In genomic region chr4:83852085-83852451, GRCh38 we compare ENCODE assay signal across 13 cellular contexts.
DNase-seq lines count a peak whose midpoint lies in the region; ATAC-seq and TF ChIP-seq lines count a peak whose summit lies in the region.
"Had no signal": no experiment of that assay in that cellular context is flagged by ENCODE, and none has a peak within 500 bp of the region (broad histone marks: within the 10 kb centered on the region; RNA-seq: fewer than 3 reads in every experiment).

No MANE protein-coding gene starts in this region.

- no peak for DNase-seq in Calu3
- peak; percentile 78 for DNase-seq in M059J (ENCODE audit: low read depth)
- peak; percentile 61 for DNase-seq in choroid plexus epithelial cell (ENCODE audit: low read depth)
- no peak for DNase-seq in mesothelial cell of epicardium (ENCODE audit: low spot score in 2 of 2, unreplicated experiment in 2 of 2)
- no peak for DNase-seq in effector CD4-positive, alpha-beta T cell
- DNase-seq in right atrium auricular region (ENCODE audit: low spot score): no peak
- no peak for DNase-seq in sigmoid colon
- DNase-seq: activated T-cell treated with anti-CD3 and anti-CD28 coated beads, Interleukin-2, amount 50 U/mL, for 48 hours; anterior cingulate cortex; CD8-positive, alpha-beta T cell; NCI-H1436 treated with DMSO at 0.1 percent for 48 hours; NCI-H774 had no signal

- no peaks in the 10 kb centered on the region for H3K36me3 ChIP-seq in right atrium auricular region
- H3K36me3 ChIP-seq in sigmoid colon: no peaks in the 10 kb centered on the region

- H3K9me3 ChIP-seq in right atrium auricular region (no peaks in the 10 kb centered on the region), sigmoid colon (no peaks in the 10 kb centered on the region)

- H3K27me3 ChIP-seq in right atrium auricular region: no peaks in the 10 kb centered on the region
- no peaks in the 10 kb centered on the region for H3K27me3 ChIP-seq in sigmoid colon

- peak overlapping the region; percentile 47 for H3K27ac Mint-ChIP-seq in Calu3 (ENCODE audit: unreplicated experiment)
- H3K27ac Mint-ChIP-seq in mesothelial cell of epicardium: peak overlapping the region; percentile 14
- H3K27ac Mint-ChIP-seq: CD8-positive, alpha-beta T cell had no signal

- no peaks in the 10 kb centered on the region for H3K27me3 Mint-ChIP-seq in Calu3 (ENCODE audit: unreplicated experiment)
- no peaks in the 10 kb centered on the region for H3K27me3 Mint-ChIP-seq in mesothelial cell of epicardium (ENCODE audit: low read depth)

- ATAC-seq in HG03521 (IDR thresholded peaks at IDR 0.05; ENCODE audit: unreplicated experiment): no peak
- ATAC-seq: CD8-positive, alpha-beta T cell had no signal

- H3K4me3 Mint-ChIP-seq in Calu3 (ENCODE audit: low read depth, unreplicated experiment): no peak overlapping the region
- H3K4me3 Mint-ChIP-seq in mesothelial cell of epicardium: no peak overlapping the region
- H3K4me3 Mint-ChIP-seq: CD8-positive, alpha-beta T cell had no signal

- H3K9me3 Mint-ChIP-seq in Calu3 (ENCODE audit: low read depth, unreplicated experiment) (no peaks in the 10 kb centered on the region), mesothelial cell of epicardium (no peaks in the 10 kb centered on the region)
- H3K9me3 Mint-ChIP-seq: CD8-positive, alpha-beta T cell had no signal

- H3K36me3 Mint-ChIP-seq in Calu3 (ENCODE audit: insufficient read depth, unreplicated experiment): peaks cover 5% of the 10 kb centered on the region
- H3K36me3 Mint-ChIP-seq in mesothelial cell of epicardium: no peaks in the 10 kb centered on the region
- H3K36me3 Mint-ChIP-seq: CD8-positive, alpha-beta T cell had no signal

- no TSS peak for BruUV-seq in Calu3 (replicated peaks; lab: Mats Ljungman, UMichigan)

- H3K4me1 ChIP-seq in right atrium auricular region (no peaks in the 10 kb centered on the region), sigmoid colon (no peaks in the 10 kb centered on the region)

- WGBS in sigmoid colon, 2 donors: 46 to 61% methylated on average over 1 of the region's 1 CpG

- H3K4me3 ChIP-seq in choroid plexus epithelial cell (ENCODE audit: low read depth, low read length) (no peak overlapping the region), right atrium auricular region (no peak overlapping the region), sigmoid colon (no peak overlapping the region)

- TF ChIP-seq EP300 in sigmoid colon (IDR thresholded peaks at IDR 0.05): no peak

- H3K4me1 Mint-ChIP-seq in Calu3 (ENCODE audit: low read depth, unreplicated experiment) (peaks cover 50% of the 10 kb centered on the region), mesothelial cell of epicardium (peaks cover 13% of the 10 kb centered on the region)

- no peak for TF ChIP-seq POLR2A in sigmoid colon (IDR thresholded peaks at IDR 0.05)

- intact Hi-C loops in Calu3 (cut with micrococcal nuclease; ENCODE audit: unreplicated experiment) (no loop called here), sigmoid colon (cut with DNase I) (no loop called here)

- CTCF ChIA-PET in Calu3 (lab: Charles Lee): interaction anchor here (0.6 kb wide), 1 partner anchor 33 kb away, joined by 4 read pairs; no protein-coding TSS in a partner anchor

- H3K27ac ChIP-seq in right atrium auricular region: no peak overlapping the region
- H3K27ac ChIP-seq in sigmoid colon: no peak overlapping the region

- TF ChIP-seq CTCF in Calu3 (IDR thresholded peaks at IDR 0.05; ENCODE audit: unreplicated experiment) (no peak), choroid plexus epithelial cell (conservative IDR thresholded peaks at IDR 0.05; ENCODE audit: low read depth, low read length) (no peak), mesothelial cell of epicardium (IDR thresholded peaks at IDR 0.05; ENCODE audit: unreplicated experiment) (no peak), right atrium auricular region (IDR thresholded peaks at IDR 0.05) (no peak), sigmoid colon (IDR thresholded peaks at IDR 0.05) (no peak)

Comparison
In these comparisons a context has a peak if more than half of its experiments do, and no peak if none do; other contexts are left out.
1. DNase-seq: peak in M059J (single experiment) and choroid plexus epithelial cell (single experiment); none in Calu3 (single experiment), mesothelial cell of epicardium (0 of 2), effector CD4-positive, alpha-beta T cell (single experiment), right atrium auricular region (single experiment) and sigmoid colon (single experiment).